In the genomic region with DNA sequence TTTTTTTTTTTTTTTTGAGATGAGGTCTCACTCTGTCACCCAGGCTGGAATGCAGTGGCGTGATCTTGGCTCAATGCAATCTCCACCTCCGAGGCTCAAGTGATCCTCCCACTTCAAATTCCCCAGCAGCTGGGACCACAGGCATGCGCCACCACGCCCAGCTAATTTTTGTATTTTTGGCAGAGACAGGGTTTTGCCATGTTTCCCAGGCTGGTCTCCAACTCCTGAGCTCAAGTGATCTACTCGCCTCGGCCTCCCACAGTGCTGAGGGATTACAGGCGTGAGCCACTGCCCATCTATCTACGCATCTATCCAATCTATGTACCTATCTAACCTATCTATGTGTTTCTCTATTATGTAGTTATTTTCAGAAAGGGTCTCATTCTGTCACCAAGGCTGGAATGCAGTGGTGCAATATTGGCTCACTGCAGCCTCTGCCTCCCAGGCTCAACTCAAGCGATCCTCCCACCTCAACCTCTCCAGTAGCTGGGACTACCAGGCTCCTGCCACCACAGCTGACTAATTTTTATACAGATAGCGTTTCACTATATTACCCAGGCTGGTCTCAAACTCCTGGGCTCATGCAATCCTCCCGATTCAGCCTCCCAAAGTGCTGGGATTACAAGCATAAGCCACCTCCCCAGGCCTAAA, we compare ENCODE assay signal across 2 cellular contexts.
TF ChIP-seq lines count a peak whose summit lies in the region.

No MANE protein-coding gene starts in this region.

TF ChIP-seq in GM23338, 12 proteins besides CTCF, POLR2A, EP300 and RAD21 (continues in another document):
- TF ChIP-seq, protein P1, sequence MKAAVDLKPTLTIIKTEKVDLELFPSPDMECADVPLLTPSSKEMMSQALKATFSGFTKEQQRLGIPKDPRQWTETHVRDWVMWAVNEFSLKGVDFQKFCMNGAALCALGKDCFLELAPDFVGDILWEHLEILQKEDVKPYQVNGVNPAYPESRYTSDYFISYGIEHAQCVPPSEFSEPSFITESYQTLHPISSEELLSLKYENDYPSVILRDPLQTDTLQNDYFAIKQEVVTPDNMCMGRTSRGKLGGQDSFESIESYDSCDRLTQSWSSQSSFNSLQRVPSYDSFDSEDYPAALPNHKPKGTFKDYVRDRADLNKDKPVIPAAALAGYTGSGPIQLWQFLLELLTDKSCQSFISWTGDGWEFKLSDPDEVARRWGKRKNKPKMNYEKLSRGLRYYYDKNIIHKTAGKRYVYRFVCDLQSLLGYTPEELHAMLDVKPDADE (IDR thresholded peaks at IDR 0.05) = no peak
- TF ChIP-seq, protein P2, sequence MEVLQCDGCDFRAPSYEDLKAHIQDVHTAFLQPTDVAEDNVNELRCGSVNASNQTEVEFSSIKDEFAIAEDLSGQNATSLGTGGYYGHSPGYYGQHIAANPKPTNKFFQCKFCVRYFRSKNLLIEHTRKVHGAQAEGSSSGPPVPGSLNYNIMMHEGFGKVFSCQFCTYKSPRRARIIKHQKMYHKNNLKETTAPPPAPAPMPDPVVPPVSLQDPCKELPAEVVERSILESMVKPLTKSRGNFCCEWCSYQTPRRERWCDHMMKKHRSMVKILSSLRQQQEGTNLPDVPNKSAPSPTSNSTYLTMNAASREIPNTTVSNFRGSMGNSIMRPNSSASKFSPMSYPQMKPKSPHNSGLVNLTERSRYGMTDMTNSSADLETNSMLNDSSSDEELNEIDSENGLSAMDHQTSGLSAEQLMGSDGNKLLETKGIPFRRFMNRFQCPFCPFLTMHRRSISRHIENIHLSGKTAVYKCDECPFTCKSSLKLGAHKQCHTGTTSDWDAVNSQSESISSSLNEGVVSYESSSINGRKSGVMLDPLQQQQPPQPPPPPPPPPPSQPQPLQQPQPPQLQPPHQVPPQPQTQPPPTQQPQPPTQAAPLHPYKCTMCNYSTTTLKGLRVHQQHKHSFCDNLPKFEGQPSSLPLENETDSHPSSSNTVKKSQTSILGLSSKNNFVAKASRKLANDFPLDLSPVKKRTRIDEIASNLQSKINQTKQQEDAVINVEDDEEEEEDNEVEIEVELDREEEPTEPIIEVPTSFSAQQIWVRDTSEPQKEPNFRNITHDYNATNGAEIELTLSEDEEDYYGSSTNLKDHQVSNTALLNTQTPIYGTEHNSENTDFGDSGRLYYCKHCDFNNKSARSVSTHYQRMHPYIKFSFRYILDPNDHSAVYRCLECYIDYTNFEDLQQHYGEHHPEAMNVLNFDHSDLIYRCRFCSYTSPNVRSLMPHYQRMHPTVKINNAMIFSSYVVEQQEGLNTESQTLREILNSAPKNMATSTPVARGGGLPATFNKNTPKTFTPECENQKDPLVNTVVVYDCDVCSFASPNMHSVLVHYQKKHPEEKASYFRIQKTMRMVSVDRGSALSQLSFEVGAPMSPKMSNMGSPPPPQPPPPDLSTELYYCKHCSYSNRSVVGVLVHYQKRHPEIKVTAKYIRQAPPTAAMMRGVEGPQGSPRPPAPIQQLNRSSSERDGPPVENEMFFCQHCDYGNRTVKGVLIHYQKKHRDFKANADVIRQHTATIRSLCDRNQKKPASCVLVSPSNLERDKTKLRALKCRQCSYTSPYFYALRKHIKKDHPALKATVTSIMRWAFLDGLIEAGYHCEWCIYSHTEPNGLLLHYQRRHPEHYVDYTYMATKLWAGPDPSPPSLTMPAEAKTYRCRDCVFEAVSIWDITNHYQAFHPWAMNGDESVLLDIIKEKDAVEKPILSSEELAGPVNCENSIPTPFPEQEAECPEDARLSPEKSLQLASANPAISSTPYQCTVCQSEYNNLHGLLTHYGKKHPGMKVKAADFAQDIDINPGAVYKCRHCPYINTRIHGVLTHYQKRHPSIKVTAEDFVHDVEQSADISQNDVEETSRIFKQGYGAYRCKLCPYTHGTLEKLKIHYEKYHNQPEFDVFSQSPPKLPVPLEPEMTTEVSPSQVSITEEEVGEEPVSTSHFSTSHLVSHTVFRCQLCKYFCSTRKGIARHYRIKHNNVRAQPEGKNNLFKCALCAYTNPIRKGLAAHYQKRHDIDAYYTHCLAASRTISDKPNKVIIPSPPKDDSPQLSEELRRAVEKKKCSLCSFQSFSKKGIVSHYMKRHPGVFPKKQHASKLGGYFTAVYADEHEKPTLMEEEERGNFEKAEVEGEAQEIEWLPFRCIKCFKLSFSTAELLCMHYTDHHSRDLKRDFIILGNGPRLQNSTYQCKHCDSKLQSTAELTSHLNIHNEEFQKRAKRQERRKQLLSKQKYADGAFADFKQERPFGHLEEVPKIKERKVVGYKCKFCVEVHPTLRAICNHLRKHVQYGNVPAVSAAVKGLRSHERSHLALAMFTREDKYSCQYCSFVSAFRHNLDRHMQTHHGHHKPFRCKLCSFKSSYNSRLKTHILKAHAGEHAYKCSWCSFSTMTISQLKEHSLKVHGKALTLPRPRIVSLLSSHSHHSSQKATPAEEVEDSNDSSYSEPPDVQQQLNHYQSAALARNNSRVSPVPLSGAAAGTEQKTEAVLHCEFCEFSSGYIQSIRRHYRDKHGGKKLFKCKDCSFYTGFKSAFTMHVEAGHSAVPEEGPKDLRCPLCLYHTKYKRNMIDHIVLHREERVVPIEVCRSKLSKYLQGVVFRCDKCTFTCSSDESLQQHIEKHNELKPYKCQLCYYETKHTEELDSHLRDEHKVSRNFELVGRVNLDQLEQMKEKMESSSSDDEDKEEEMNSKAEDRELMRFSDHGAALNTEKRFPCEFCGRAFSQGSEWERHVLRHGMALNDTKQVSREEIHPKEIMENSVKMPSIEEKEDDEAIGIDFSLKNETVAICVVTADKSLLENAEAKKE (CRISPR knock-in tag; IDR thresholded peaks at IDR 0.05) = no peak
- TF ChIP-seq, protein P3, sequence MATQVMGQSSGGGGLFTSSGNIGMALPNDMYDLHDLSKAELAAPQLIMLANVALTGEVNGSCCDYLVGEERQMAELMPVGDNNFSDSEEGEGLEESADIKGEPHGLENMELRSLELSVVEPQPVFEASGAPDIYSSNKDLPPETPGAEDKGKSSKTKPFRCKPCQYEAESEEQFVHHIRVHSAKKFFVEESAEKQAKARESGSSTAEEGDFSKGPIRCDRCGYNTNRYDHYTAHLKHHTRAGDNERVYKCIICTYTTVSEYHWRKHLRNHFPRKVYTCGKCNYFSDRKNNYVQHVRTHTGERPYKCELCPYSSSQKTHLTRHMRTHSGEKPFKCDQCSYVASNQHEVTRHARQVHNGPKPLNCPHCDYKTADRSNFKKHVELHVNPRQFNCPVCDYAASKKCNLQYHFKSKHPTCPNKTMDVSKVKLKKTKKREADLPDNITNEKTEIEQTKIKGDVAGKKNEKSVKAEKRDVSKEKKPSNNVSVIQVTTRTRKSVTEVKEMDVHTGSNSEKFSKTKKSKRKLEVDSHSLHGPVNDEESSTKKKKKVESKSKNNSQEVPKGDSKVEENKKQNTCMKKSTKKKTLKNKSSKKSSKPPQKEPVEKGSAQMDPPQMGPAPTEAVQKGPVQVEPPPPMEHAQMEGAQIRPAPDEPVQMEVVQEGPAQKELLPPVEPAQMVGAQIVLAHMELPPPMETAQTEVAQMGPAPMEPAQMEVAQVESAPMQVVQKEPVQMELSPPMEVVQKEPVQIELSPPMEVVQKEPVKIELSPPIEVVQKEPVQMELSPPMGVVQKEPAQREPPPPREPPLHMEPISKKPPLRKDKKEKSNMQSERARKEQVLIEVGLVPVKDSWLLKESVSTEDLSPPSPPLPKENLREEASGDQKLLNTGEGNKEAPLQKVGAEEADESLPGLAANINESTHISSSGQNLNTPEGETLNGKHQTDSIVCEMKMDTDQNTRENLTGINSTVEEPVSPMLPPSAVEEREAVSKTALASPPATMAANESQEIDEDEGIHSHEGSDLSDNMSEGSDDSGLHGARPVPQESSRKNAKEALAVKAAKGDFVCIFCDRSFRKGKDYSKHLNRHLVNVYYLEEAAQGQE (IDR thresholded peaks at IDR 0.05; ENCODE audit: unreplicated experiment) = no peak
- TF ChIP-seq EZH2 (IDR thresholded peaks at IDR 0.05; ENCODE audit: low read depth, unreplicated experiment) = no peak
- no peak for TF ChIP-seq CREB1 (CRISPR knock-in tag; IDR thresholded peaks at IDR 0.05; ENCODE audit: low read depth)
- TF ChIP-seq POLR2AphosphoS5 (IDR thresholded peaks at IDR 0.05; ENCODE audit: low read depth) = no peak
- TF ChIP-seq NANOG (IDR thresholded peaks at IDR 0.05; ENCODE audit: borderline replicate concordance) = no peak
- TF ChIP-seq EZH2phosphoT487 (IDR thresholded peaks at IDR 0.05; ENCODE audit: unreplicated experiment) = no peak

TF ChIP-seq in WTC11, 78 proteins besides CTCF, POLR2A, EP300 and RAD21:
- TF ChIP-seq ZNF121 (CRISPR knock-in tag; IDR thresholded peaks at IDR 0.05) (no peak), GABPB1 (CRISPR knock-in tag; IDR thresholded peaks at IDR 0.05) (no peak), SOX15 (CRISPR knock-in tag; IDR thresholded peaks at IDR 0.05) (no peak)
- TF ChIP-seq, protein P4, sequence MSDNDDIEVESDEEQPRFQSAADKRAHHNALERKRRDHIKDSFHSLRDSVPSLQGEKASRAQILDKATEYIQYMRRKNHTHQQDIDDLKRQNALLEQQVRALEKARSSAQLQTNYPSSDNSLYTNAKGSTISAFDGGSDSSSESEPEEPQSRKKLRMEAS (CRISPR knock-in tag; IDR thresholded peaks at IDR 0.05) = no peak
TF ChIP-seq in WTC11: peak in this region for 0.
